Comparison of ENCODE assay signal across 19 cellular contexts in genomic region chr7:106377847-106378361, GRCh38.
DNase-seq lines count a peak whose midpoint lies in the region; ATAC-seq and TF ChIP-seq lines count a peak whose summit lies in the region.
"Had no signal": no experiment of that assay in that cellular context is flagged by ENCODE, and none has a peak within 500 bp of the region (broad histone marks: within the 10 kb centered on the region; RNA-seq: fewer than 3 reads in every experiment).

No MANE protein-coding gene starts in this region.

- no peak overlapping the region for H3K4me3 ChIP-seq in osteoblast (ENCODE audit: insufficient read depth, low read length)
- H3K4me3 ChIP-seq in suprapubic skin, result no peak overlapping the region
- H3K4me3 ChIP-seq: left ventricle myocardium inferior, ovary, stomach had no signal

- H3K27ac Mint-ChIP-seq in activated T-cell treated with anti-CD3 and anti-CD28 coated beads, Interleukin-2, amount 50 U/mL, for 72 hours, result no peak overlapping the region
- no peak overlapping the region for H3K27ac Mint-ChIP-seq in activated CD8-positive, alpha-beta T cell treated with anti-CD3 and anti-CD28 coated beads for 36 hours
- H3K27ac Mint-ChIP-seq: activated T-helper 1 cell treated with anti-CD3 and anti-CD28 coated beads, Interleukin-12 subunit alpha, Interleukin-12 subunit beta, Interleukin-2, Interleukin-4 antibody, amounts not matched to agents 30 ng/mL and 10 ng/mL and 1 ng/mL, durations not matched to agents 14 hours and 24 hours and 36 hours; CD4-positive, alpha-beta T cell had no signal

- no peaks in the 10 kb centered on the region for H3K4me1 ChIP-seq in osteoblast (ENCODE audit: insufficient read depth, low read length)
- no peaks in the 10 kb centered on the region for H3K4me1 ChIP-seq in suprapubic skin

- H3K36me3 ChIP-seq in osteoblast (ENCODE audit: insufficient read depth, low read length) (no peaks in the 10 kb centered on the region), suprapubic skin (no peaks in the 10 kb centered on the region)
- H3K36me3 ChIP-seq: left ventricle myocardium inferior, ovary, stomach had no signal

- WGBS in suprapubic skin, result 81% methylated on average over 3 of the region's 3 CpGs

- no peaks in the 10 kb centered on the region for H4K20me1 ChIP-seq in osteoblast (ENCODE audit: insufficient read depth, low read length)

- H3K27me3 ChIP-seq in osteoblast (ENCODE audit: insufficient read depth, low read length) (peaks cover 10% of the 10 kb centered on the region), suprapubic skin (no peaks in the 10 kb centered on the region)
- H3K27me3 ChIP-seq: ovary, stomach had no signal

- peak overlapping the region; percentile 0 to 41 for H3K4me3 Mint-ChIP-seq in activated T-cell treated with anti-CD3 and anti-CD28 coated beads, Interleukin-2, amount 50 U/mL, for 72 hours
- no peak overlapping the region for H3K4me3 Mint-ChIP-seq in activated CD8-positive, alpha-beta T cell treated with anti-CD3 and anti-CD28 coated beads for 36 hours
- H3K4me3 Mint-ChIP-seq: activated T-helper 1 cell treated with anti-CD3 and anti-CD28 coated beads, Interleukin-12 subunit alpha, Interleukin-12 subunit beta, Interleukin-2, Interleukin-4 antibody, amounts not matched to agents 30 ng/mL and 10 ng/mL and 1 ng/mL, durations not matched to agents 14 hours and 24 hours and 36 hours; CD4-positive, alpha-beta T cell had no signal

- H3K27me3 Mint-ChIP-seq in activated T-cell treated with anti-CD3 and anti-CD28 coated beads, Interleukin-2, amount 50 U/mL, for 72 hours (ENCODE audit: low read depth), result peaks cover 22% of the 10 kb centered on the region
- peaks cover 4% of the 10 kb centered on the region for H3K27me3 Mint-ChIP-seq in activated CD8-positive, alpha-beta T cell treated with anti-CD3 and anti-CD28 coated beads for 36 hours
- H3K27me3 Mint-ChIP-seq: CD4-positive, alpha-beta T cell had no signal

- TF ChIP-seq POLR2A in erythroblast (IDR thresholded peaks at IDR 0.05; ENCODE audit: low read length) (no peak), suprapubic skin (IDR thresholded peaks at IDR 0.05) (no peak)

- POLR2A ChIA-PET in activated CD8-positive, alpha-beta T cell treated with anti-CD3 and anti-CD28 coated beads for 36 hours (lab: Charles Lee), result no interaction called here

- no peaks in the 10 kb centered on the region for H3K9me3 Mint-ChIP-seq in activated T-cell treated with anti-CD3 and anti-CD28 coated beads, Interleukin-2, amount 50 U/mL, for 72 hours
- H3K9me3 Mint-ChIP-seq in activated CD8-positive, alpha-beta T cell treated with anti-CD3 and anti-CD28 coated beads for 36 hours, result no peaks in the 10 kb centered on the region
- H3K9me3 Mint-ChIP-seq: activated T-helper 1 cell treated with anti-CD3 and anti-CD28 coated beads, Interleukin-12 subunit alpha, Interleukin-12 subunit beta, Interleukin-2, Interleukin-4 antibody, amounts not matched to agents 30 ng/mL and 10 ng/mL and 1 ng/mL, durations not matched to agents 14 hours and 24 hours and 36 hours; CD4-positive, alpha-beta T cell had no signal

- peaks cover 24% of the 10 kb centered on the region for H3K4me1 Mint-ChIP-seq in activated T-cell treated with anti-CD3 and anti-CD28 coated beads, Interleukin-2, amount 50 U/mL, for 72 hours (ENCODE audit: low read depth)
- H3K4me1 Mint-ChIP-seq in activated CD8-positive, alpha-beta T cell treated with anti-CD3 and anti-CD28 coated beads for 36 hours (ENCODE audit: low read depth), result peaks cover 13% of the 10 kb centered on the region

- H3K9me3 ChIP-seq in osteoblast (ENCODE audit: low read depth, low read length), result no peaks in the 10 kb centered on the region
- H3K9me3 ChIP-seq in suprapubic skin, result no peaks in the 10 kb centered on the region
- H3K9me3 ChIP-seq: left ventricle myocardium inferior, ovary, stomach had no signal

- no peaks in the 10 kb centered on the region for H3K79me2 ChIP-seq in osteoblast (ENCODE audit: insufficient read depth, low read length)

- DNase-seq in activated T-cell treated with anti-CD3 and anti-CD28 coated beads, Interleukin-2, amount 50 U/mL, for 72 hours, result no peak
- no peak for DNase-seq in activated T-cell treated with anti-CD3 and anti-CD28 coated beads for 4 hours
- DNase-seq in LHCN-M2 (ENCODE audit: low read depth), result peak; percentile 19
- no peak for DNase-seq in activated CD8-positive, alpha-beta T cell treated with anti-CD3 and anti-CD28 coated beads for 36 hours
- DNase-seq in osteoblast (ENCODE audit: insufficient read length, low spot score, missing footprints), result no peak
- no peak for DNase-seq in erythroblast (lab: John Stamatoyannopoulos, UW)
- no peak for DNase-seq in suprapubic skin (ENCODE audit: low spot score in 2 of 2)
- DNase-seq: activated CD4-positive, alpha-beta T cell treated with anti-CD3 and anti-CD28 coated beads, Interleukin-2, amount 50 U/mL, for 1 hour; CD4-positive, alpha-beta T cell; Kasumi-1; left ventricle myocardium inferior; NCI-H1436 treated with DMSO at 0.1 percent for 48 hours; NCI-H2171 treated with DMSO at 0.1 percent for 48 hours; NCI-H82; ovary; stomach had no signal

- no peaks in the 10 kb centered on the region for H3K36me3 Mint-ChIP-seq in activated T-cell treated with anti-CD3 and anti-CD28 coated beads, Interleukin-2, amount 50 U/mL, for 72 hours (ENCODE audit: insufficient read depth in 2 of 2)
- H3K36me3 Mint-ChIP-seq in activated CD8-positive, alpha-beta T cell treated with anti-CD3 and anti-CD28 coated beads for 36 hours (ENCODE audit: low read depth), result no peaks in the 10 kb centered on the region

- TF ChIP-seq EP300 in suprapubic skin (IDR thresholded peaks at IDR 0.05), result no peak

- H3K4me2 ChIP-seq in osteoblast (ENCODE audit: insufficient read depth, low read length), result peak overlapping the region; percentile 41

- intact Hi-C loops in activated CD8-positive, alpha-beta T cell treated with anti-CD3 and anti-CD28 coated beads for 36 hours (cut with micrococcal nuclease), result no loop called here

- no peak overlapping the region for H3K27ac ChIP-seq in osteoblast (ENCODE audit: low read depth, low read length)
- H3K27ac ChIP-seq in suprapubic skin, result no peak overlapping the region
- H3K27ac ChIP-seq: left ventricle myocardium inferior, ovary, stomach had no signal

- CTCF ChIA-PET in activated CD8-positive, alpha-beta T cell treated with anti-CD3 and anti-CD28 coated beads for 36 hours (lab: Charles Lee), result no interaction called here

- peak; percentile 43 to 52 for ATAC-seq in activated T-cell treated with anti-CD3 and anti-CD28 coated beads, Interleukin-2, amount 50 U/mL, for 72 hours (replicated peaks in 1 of 2)
- ATAC-seq in activated CD8-positive, alpha-beta T cell treated with anti-CD3 and anti-CD28 coated beads for 36 hours, result peak; percentile 51
- no peak for ATAC-seq in HG02763 (IDR thresholded peaks at IDR 0.05; ENCODE audit: unreplicated experiment)
- ATAC-seq: sciatic nerve had no signal

- TF ChIP-seq CTCF in activated CD8-positive, alpha-beta T cell treated with anti-CD3 and anti-CD28 coated beads for 36 hours (IDR thresholded peaks at IDR 0.05), result no peak
- TF ChIP-seq CTCF in osteoblast (IDR thresholded peaks at IDR 0.05; ENCODE audit: extremely low read depth, low read depth, low read length) (no peak), suprapubic skin (IDR thresholded peaks at IDR 0.05) (no peak)

- H2AFZ ChIP-seq in osteoblast (ENCODE audit: low read length), result peak overlapping the region; percentile 52
